Comparison of ENCODE assay signal across 8 cellular contexts in genomic region chr20:53421343-53421742, GRCh38.
"Had no signal": no experiment of that assay in that cellular context is flagged by ENCODE, and none has a peak within 500 bp of the region (broad histone marks: within the 10 kb centered on the region; RNA-seq: fewer than 3 reads in every experiment).

No MANE protein-coding gene starts in this region.

- DNase-seq: IMR-90, KBM-7, KG1 had no signal

- H3K4me3 Mint-ChIP-seq: IgD-negative memory B cell had no signal

- ATAC-seq: HepG2, K562 had no signal

- FAIRE-seq: HepG2, HTR-8/SVneo, K562 had no signal

- H3K27ac ChIP-seq: HL-60 had no signal

- H3K36me3 Mint-ChIP-seq: IgD-negative memory B cell had no signal

- H3K4me3 ChIP-seq: K562 had no signal

- H3K27ac Mint-ChIP-seq: IgD-negative memory B cell had no signal

- H3K4me1 Mint-ChIP-seq: IgD-negative memory B cell had no signal
